Comparison of ENCODE assay signal across 14 cellular contexts in genomic region chr14:26332966-26333365, GRCh38.
"Had no signal": no experiment of that assay in that cellular context is flagged by ENCODE, and none has a peak within 500 bp of the region (broad histone marks: within the 10 kb centered on the region; RNA-seq: fewer than 3 reads in every experiment).

No MANE protein-coding gene starts in this region.

- ATAC-seq: activated CD8-positive, alpha-beta T cell treated with anti-CD3 and anti-CD28 coated beads for 36 hours; activated naive CD8-positive, alpha-beta T cell treated with anti-CD3 and anti-CD28 coated beads, Interleukin-2, amount 50 U/mL, for 24 hours; psoas muscle; stimulated activated naive CD8-positive, alpha-beta T cell treated with anti-CD3 and anti-CD28 coated beads, Interleukin-15, Interleukin-2, amounts not matched to agents 100 U/mL and 50 U/mL, for 24 hours; T-cell; upper lobe of right lung had no signal

- DNase-seq: activated CD4-positive, alpha-beta T cell treated with anti-CD3 and anti-CD28 coated beads for 4 hours; activated CD8-positive, alpha-beta memory T cell treated with anti-CD3 and anti-CD28 coated beads, Interleukin-2, amount 50 U/mL, for 48 hours; activated CD8-positive, alpha-beta T cell treated with anti-CD3 and anti-CD28 coated beads for 36 hours; activated naive CD4-positive, alpha-beta T cell; activated naive CD8-positive, alpha-beta T cell treated with anti-CD3 and anti-CD28 coated beads, Interleukin-2, amount 50 U/mL, for 24 hours; mammary epithelial cell; occipital lobe; stimulated activated CD4-positive, alpha-beta T cell treated with anti-CD3 and anti-CD28 coated beads, Interleukin-4, amount 100 ng/mL, for 1 hour; stimulated activated CD8-positive, alpha-beta memory T cell treated with anti-CD3 and anti-CD28 coated beads, Interleukin-4, amount 100 ng/mL, for 48 hours; stimulated activated naive CD8-positive, alpha-beta T cell treated with anti-CD3 and anti-CD28 coated beads, Interleukin-15, Interleukin-2, amounts not matched to agents 100 U/mL and 50 U/mL, for 24 hours; T-cell; upper lobe of right lung; WERI-Rb-1 had no signal
